In genomic region chrX:46250151-46250550, GRCh38 we compare ENCODE assay signal across 8 cellular contexts.
"Had no signal": no experiment of that assay in that cellular context is flagged by ENCODE, and none has a peak within 500 bp of the region (broad histone marks: within the 10 kb centered on the region; RNA-seq: fewer than 3 reads in every experiment).

No MANE protein-coding gene starts in this region.

- FAIRE-seq: G401.6, GM12878, GM12891, GM12892, GM18507, GM19239 had no signal

- ATAC-seq: GM12878 had no signal

- H3K4me3 ChIP-seq: GM12878 had no signal

- DNase-seq: GDM1, GF-D8 had no signal
